ENCODE assay signal across 13 cellular contexts in genomic region chr1:214386747-214387146, GRCh38.
DNase-seq lines count a peak whose midpoint lies in the region; ATAC-seq and TF ChIP-seq lines count a peak whose summit lies in the region.
"Had no signal": no experiment of that assay in that cellular context is flagged by ENCODE, and none has a peak within 500 bp of the region (broad histone marks: within the 10 kb centered on the region; RNA-seq: fewer than 3 reads in every experiment).

No MANE protein-coding gene starts in this region.

- intact Hi-C loops in sciatic nerve (cut with DNase I) = loop anchor here (10.0 kb wide), 1 partner anchor 198 kb away; no protein-coding TSS in a partner anchor

- DNase-seq in H9 (no peak), RPMI7951 (ENCODE audit: low read depth) (peak; percentile 90), dermis blood vessel endothelial cell (peak; percentile 80), sciatic nerve (ENCODE audit: low spot score) (no peak), NCI-H128 (lab: John Stamatoyannopoulos, UW; ENCODE audit: unreplicated experiment) (no peak), epidermal melanocyte (ENCODE audit: insufficient read length, low spot score) (no peak)
- DNase-seq: kidney glomerular epithelial cell; NCI-H2227 treated with DMSO at 0.1 percent for 48 hours; nucleus accumbens; stimulated activated CD4-positive, alpha-beta T cell treated with anti-CD3 and anti-CD28 coated beads, Interleukin-4, amount 100 ng/mL, for 4 hours; substantia nigra had no signal

- no peaks in the 10 kb centered on the region for H3K27me3 ChIP-seq in H9 (ENCODE audit: insufficient read depth, low read length)

- no peak overlapping the region for H4K91ac ChIP-seq in H9 (ENCODE audit: insufficient read length, low read depth, low read length)

- H3K9me3 ChIP-seq in H9 (ENCODE audit: control insufficient read depth, low read depth, low read length) = no peaks in the 10 kb centered on the region

- H3K27ac ChIP-seq in H9 (ENCODE audit: insufficient read length, low read depth, low read length) = no peak overlapping the region

- no peaks in the 10 kb centered on the region for H3K9me3 Mint-ChIP-seq in H9

- no peaks in the 10 kb centered on the region for H3K27me3 Mint-ChIP-seq in H9 (ENCODE audit: low read depth)

- H3K27ac Mint-ChIP-seq in H9 = peak overlapping the region in 2 of 3 experiments; percentile 28 to 76; a peak in 3 of 7 replicates

- no peak overlapping the region for H3K4me3 Mint-ChIP-seq in H9

- H2BK5ac ChIP-seq in H9 (ENCODE audit: insufficient read length, low read length) = no peak overlapping the region

- ATAC-seq in sciatic nerve = peak; percentile 29
- ATAC-seq in GM19463 (IDR thresholded peaks at IDR 0.05; ENCODE audit: unreplicated experiment) = no peak
- ATAC-seq: HepG2 had no signal

- WGBS in H9 (ENCODE audit: extremely low coverage, insufficient read length, low lambda C conversion rate) = no CpG with 5 or more reads among the region's 14 CpGs

- peaks cover 3% of the 10 kb centered on the region; the same call in 1 of the 2 replicates for H3K4me1 ChIP-seq in H9 (ENCODE audit: insufficient read depth, low read length)

- no peak overlapping the region for H3K23ac ChIP-seq in H9 (ENCODE audit: insufficient read length, low read depth, low read length)

- peaks cover 16 to 53% (median 33%) of the 10 kb centered on the region in 3 experiments; a peak in 6 of 7 replicates for H3K36me3 Mint-ChIP-seq in H9 (ENCODE audit: insufficient read depth in 1 of 3, low read depth in 3 of 3)

- H3K79me1 ChIP-seq in H9 (ENCODE audit: insufficient read depth, low read depth, low read length, poor library complexity, severe bottlenecking) = no peaks in the 10 kb centered on the region

- no peak overlapping the region for H3K4me2 ChIP-seq in H9 (ENCODE audit: insufficient read depth, insufficient read length, low read length)

- no peaks in the 10 kb centered on the region for H4K20me1 ChIP-seq in H9 (ENCODE audit: control insufficient read depth, insufficient read depth, insufficient read length)

- H2AFZ ChIP-seq in H9 (ENCODE audit: low read length) = no peak overlapping the region

- H3K9ac ChIP-seq in H9 (ENCODE audit: extremely low read depth, insufficient read length, low read length) = no peak overlapping the region

- H2BK120ac ChIP-seq in H9 (ENCODE audit: low read depth, low read length, poor library complexity, severe bottlenecking) = no peak overlapping the region

- H3K14ac ChIP-seq in H9 (ENCODE audit: insufficient read depth, low read length) = no peak overlapping the region

- no peak overlapping the region for H3K4ac ChIP-seq in H9 (ENCODE audit: low read depth, low read length)

- H2BK12ac ChIP-seq in H9 (ENCODE audit: insufficient read length, low read depth, low read length) = no peak overlapping the region

- no peak overlapping the region for H3T11ph ChIP-seq in H9 (ENCODE audit: low read length)

- no peak overlapping the region for H3K18ac ChIP-seq in H9 (ENCODE audit: insufficient read length, low read depth, low read length)

- H3K79me2 ChIP-seq in H9 (ENCODE audit: insufficient read depth, low read length) = no peaks in the 10 kb centered on the region

- no peak for TF ChIP-seq CTCF in H9 (conservative IDR thresholded peaks at IDR 0.05)

- H4K8ac ChIP-seq in H9 (replicated peaks; ENCODE audit: insufficient read length, low read depth, low read length) = no peak overlapping the region

- no peak overlapping the region for H4K5ac ChIP-seq in H9 (ENCODE audit: insufficient read length, low read depth, low read length)

- no peak overlapping the region for H2BK20ac ChIP-seq in H9 (ENCODE audit: low read depth, low read length, poor library complexity, severe bottlenecking)

- H3K56ac ChIP-seq in H9 (ENCODE audit: insufficient read length, low read depth, low read length) = no peak overlapping the region

- H3K4me1 Mint-ChIP-seq in H9 = peaks cover 10% of the 10 kb centered on the region in 2 experiments

- H2BK15ac ChIP-seq in H9 (ENCODE audit: low read depth, low read length) = no peak overlapping the region

- no peak overlapping the region for H2AK5ac ChIP-seq in H9 (ENCODE audit: insufficient read length, low read length)

- no peaks in the 10 kb centered on the region for H3K23me2 ChIP-seq in H9 (ENCODE audit: insufficient read length, low read depth, low read length, poor library complexity, severe bottlenecking)

Comparison
In these comparisons a context has a peak if more than half of its experiments do, and no peak if none do; other contexts are left out.
1. DNase-seq: peak in RPMI7951 (single experiment) and dermis blood vessel endothelial cell (single experiment); none in H9 (single experiment), sciatic nerve (single experiment), NCI-H128 (single experiment) and epidermal melanocyte (single experiment).